ENCODE assay signal across 8 cellular contexts in genomic region chr2:230418341-230419016, GRCh38. TPM values are rescaled to one million over a fixed set of nuclear protein-coding genes. Genes with fewer than 3 reads are reported as not detected.
DNase-seq lines count a peak whose midpoint lies in the region; ATAC-seq and TF ChIP-seq lines count a peak whose summit lies in the region.

No MANE protein-coding gene starts in this region.

- H3K9me3 ChIP-seq in CD4-positive, alpha-beta T cell (ENCODE audit: control insufficient read depth, low read length), result no peaks in the 10 kb centered on the region
- no peaks in the 10 kb centered on the region for H3K9me3 ChIP-seq in Loucy (ENCODE audit: insufficient read depth, low read depth, low read length)

- peaks cover 65% of the 10 kb centered on the region for H3K36me3 Mint-ChIP-seq in CD4-positive, alpha-beta T cell (ENCODE audit: low read depth)
- H3K36me3 Mint-ChIP-seq in natural killer cell, result peaks cover 8% of the 10 kb centered on the region

- CTCF ChIA-PET in CD4-positive, alpha-beta T cell (lab: Charles Lee), result no interaction called here

- peak overlapping the region; percentile 84 for H3K27ac Mint-ChIP-seq in CD4-positive, alpha-beta T cell
- peak overlapping the region; percentile 86 to 98 for H3K27ac Mint-ChIP-seq in natural killer cell

- H3K4me1 ChIP-seq in Loucy (ENCODE audit: insufficient read depth, low read length, poor library complexity, severe bottlenecking), result peaks cover 68% of the 10 kb centered on the region

- H3K27me3 Mint-ChIP-seq in CD4-positive, alpha-beta T cell, result no peaks in the 10 kb centered on the region
- no peaks in the 10 kb centered on the region for H3K27me3 Mint-ChIP-seq in natural killer cell (ENCODE audit: low read depth in 2 of 2)

- ATAC-seq in CD4-positive, alpha-beta T cell (ENCODE audit: poor library complexity), result no peak
- ATAC-seq in natural killer cell, result no peak
- no peak for ATAC-seq in HG03045 (IDR thresholded peaks at IDR 0.05; ENCODE audit: unreplicated experiment)

- H3F3A ChIP-seq in Loucy (ENCODE audit: low read depth), result no peaks in the 10 kb centered on the region

- POLR2A ChIA-PET in CD4-positive, alpha-beta T cell (lab: Charles Lee), result interaction anchor here (0.6 to 3.9 kb wide), 6 partner anchors 91 to 243 kb away, joined by 3 to 33 read pairs (median 3); partner anchors contain the start of genes SP110 and SP140L

- no peak overlapping the region for H2AFZ ChIP-seq in Loucy (ENCODE audit: low read length)

- H3K9ac ChIP-seq in Loucy (ENCODE audit: low read depth, low read length, poor library complexity, severe bottlenecking), result peak overlapping the region; percentile 96

- DNase-seq in CD4-positive, alpha-beta T cell, result no peak
- DNase-seq in cardiac fibroblast (ENCODE audit: low read depth in 2 of 2), result peak; percentile 51 to 68
- DNase-seq in natural killer cell, result no peak
- no peak for DNase-seq in SKM-1 treated with dmso at 0.1 percent for 144 hours (lab: John Stamatoyannopoulos, UW; ENCODE audit: unreplicated experiment)
- no peak for DNase-seq in central memory CD4-positive, alpha-beta T cell
- DNase-seq in activated gamma-delta T cell treated with Interleukin-2 at 50 U/mL for 16 hours, result no peak

- H4K20me1 ChIP-seq in Loucy (ENCODE audit: insufficient read depth, low read length, poor library complexity, severe bottlenecking), result peaks cover 27% of the 10 kb centered on the region

- no peaks in the 10 kb centered on the region for H3K36me3 ChIP-seq in Loucy (ENCODE audit: insufficient read depth, low read length)

- H3K9me3 Mint-ChIP-seq in CD4-positive, alpha-beta T cell, result no peaks in the 10 kb centered on the region
- H3K9me3 Mint-ChIP-seq in natural killer cell, result no peaks in the 10 kb centered on the region

- H3K4me3 Mint-ChIP-seq in CD4-positive, alpha-beta T cell, result peak overlapping the region; percentile 92
- peak overlapping the region; percentile 89 for H3K4me3 Mint-ChIP-seq in natural killer cell

- no peak overlapping the region for H3K27ac ChIP-seq in CD4-positive, alpha-beta T cell (ENCODE audit: low read depth, low read length)

- H3K79me2 ChIP-seq in Loucy (ENCODE audit: insufficient read depth, low read length), result peaks cover 64% of the 10 kb centered on the region

- H3K4me3 ChIP-seq in Loucy (ENCODE audit: low read length, poor library complexity, severe bottlenecking), result peak overlapping the region; percentile 81
- H3K4me3 ChIP-seq in cardiac fibroblast (replicated peaks in 1 of 2; ENCODE audit: low read depth in 2 of 2, low read length in 2 of 2), result peak overlapping the region; percentile 20 to 62

- no peaks in the 10 kb centered on the region for H3K27me3 ChIP-seq in CD4-positive, alpha-beta T cell (ENCODE audit: control insufficient read depth, insufficient read depth, low read length)
- H3K27me3 ChIP-seq in Loucy (ENCODE audit: insufficient read depth, low read length, poor library complexity, severe bottlenecking), result no peaks in the 10 kb centered on the region

- H3K4me1 Mint-ChIP-seq in CD4-positive, alpha-beta T cell (ENCODE audit: low read depth), result peaks cover 95% of the 10 kb centered on the region
- H3K4me1 Mint-ChIP-seq in natural killer cell, result peaks cover 83 to 91% of the 10 kb centered on the region in 2 donors

- intact Hi-C loops in CD4-positive, alpha-beta T cell (cut with DNase I, micrococcal nuclease), result loop anchor here (5.0 to 10.0 kb wide), 3 partner anchors 101 to 296 kb away; partner anchors contain the start of genes CAB39 (in 2 of the 2) and SP140 (in 1 of the 2)
- intact Hi-C loops in natural killer cell (cut with micrococcal nuclease), result loop anchor here (5.0 to 10.0 kb wide), 4 partner anchors 91 to 376 kb away; partner anchors contain the start of genes SP140 and SP140L

- TF ChIP-seq CTCF in CD4-positive, alpha-beta T cell (IDR thresholded peaks at IDR 0.05), result no peak
- no peak for TF ChIP-seq CTCF in Loucy (conservative IDR thresholded peaks at IDR 0.05; ENCODE audit: low read length)
- TF ChIP-seq CTCF in cardiac fibroblast (IDR thresholded peaks at IDR 0.05; ENCODE audit: low read depth, low read length), result no peak
- TF ChIP-seq CTCF in natural killer cell (IDR thresholded peaks at IDR 0.05), result no peak

- H3K9me2 ChIP-seq in Loucy (replicated peaks; ENCODE audit: low read depth, low read length), result no peaks in the 10 kb centered on the region

- H3K4me2 ChIP-seq in Loucy (ENCODE audit: low read depth, low read length, poor library complexity, severe bottlenecking), result peak overlapping the region; percentile 100

RNA-seq across cellular contexts. Expression of gene SP100, which starts 2.5 kb away (rescaled TPM):
- 100 to 1,000 TPM; 242 to 243 TPM for total RNA-seq in CD4-positive, alpha-beta T cell
- 100 to 1,000 TPM; 338 to 393 (median 363) TPM for total RNA-seq in natural killer cell

Comparison
In these comparisons a context has a peak if more than half of its experiments do, and no peak if none do; other contexts are left out.
1. DNase-seq: peak in cardiac fibroblast (2 of 2); none in CD4-positive, alpha-beta T cell (0 of 10), natural killer cell (single experiment), SKM-1 treated with dmso at 0.1 percent for 144 hours (single experiment), central memory CD4-positive, alpha-beta T cell (single experiment) and activated gamma-delta T cell treated with Interleukin-2 at 50 U/mL for 16 hours (single experiment).